13 cellular contexts compared by ENCODE assay signal in the genomic region with DNA sequence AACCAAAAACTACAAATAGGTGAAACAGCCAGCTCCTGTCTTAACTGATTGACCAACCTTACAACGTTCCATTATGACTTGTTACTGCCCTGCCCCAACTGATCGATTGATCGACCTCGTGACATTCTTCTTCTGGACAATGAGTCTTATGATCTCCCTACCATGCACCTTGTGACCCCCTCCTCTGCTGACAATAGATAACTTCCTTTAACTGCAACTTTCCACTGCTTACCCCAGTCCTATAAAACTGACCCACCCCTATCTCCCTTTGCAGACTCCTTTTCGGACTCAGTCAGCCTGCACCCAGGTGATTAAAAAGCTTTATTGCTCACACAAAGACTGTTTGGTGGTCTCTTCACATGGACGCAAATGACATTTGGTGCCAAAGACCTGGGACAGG. TPM values are rescaled to one million over a fixed set of nuclear protein-coding genes. Genes with fewer than 3 reads are reported as not detected.
"Had no signal": no experiment of that assay in that cellular context is flagged by ENCODE, and none has a peak within 500 bp of the region (broad histone marks: within the 10 kb centered on the region; RNA-seq: fewer than 3 reads in every experiment).

No MANE protein-coding gene starts in this region.

RNA-seq across cellular contexts. Expression of a gene that starts 11.8 kb away (rescaled TPM):
- total RNA-seq: kidney, kidney epithelial cell, left cardiac atrium, left ventricle myocardium inferior, left ventricle myocardium superior, lung microvascular endothelial cell, mammary epithelial cell, mesenteric fat pad, mesothelial cell of epicardium, mononuclear cell had no signal
- polyA plus RNA-seq: immature natural killer cell, keratinocyte had no signal

RNA-seq across cellular contexts. Expression of a gene that starts 43.4 kb away (rescaled TPM):
- total RNA-seq: left ventricle myocardium inferior, lung microvascular endothelial cell, mammary epithelial cell, myocyte had no signal
